1 cellular context compared by ENCODE assay signal in the genomic region with DNA sequence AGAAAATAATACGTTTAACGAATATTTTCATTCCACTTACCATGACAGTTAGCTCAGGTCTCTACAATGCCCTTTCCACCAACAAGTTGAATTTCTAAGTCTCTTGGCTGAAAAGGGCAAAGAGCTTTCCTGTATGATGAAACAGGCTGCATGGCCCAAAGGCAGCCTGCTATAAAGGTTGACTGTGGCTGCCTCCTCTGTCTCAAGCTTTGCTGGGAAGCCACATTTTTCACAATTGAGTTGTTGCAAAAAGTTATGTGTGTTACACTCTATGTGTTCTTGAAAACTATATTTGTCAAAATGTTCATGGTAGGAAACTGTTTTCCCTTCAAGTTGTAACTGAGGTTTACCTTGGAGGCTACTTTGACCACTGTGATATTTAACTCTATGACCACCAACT.
TF ChIP-seq lines count a peak whose summit lies in the region.

No MANE protein-coding gene starts in this region.

TF ChIP-seq in HepG2, 621 proteins besides CTCF, POLR2A, EP300 and RAD21:
- TF ChIP-seq SAFB2 (CRISPR knock-in tag; IDR thresholded peaks at IDR 0.05; ENCODE audit: borderline replicate concordance, low read depth): no peak
- TF ChIP-seq ZNF569 (CRISPR knock-in tag; IDR thresholded peaks at IDR 0.05; ENCODE audit: borderline replicate concordance): no peak
- no peak for TF ChIP-seq POLR2AphosphoS5 (IDR thresholded peaks at IDR 0.05; ENCODE audit: low read depth, low read length)
- TF ChIP-seq GATAD2A (CRISPR knock-in tag; IDR thresholded peaks at IDR 0.05): no peak
